In genomic region chr17:44559288-44560249, GRCh38 we compare ENCODE assay signal across 10 cellular contexts. TPM values are rescaled to one million over a fixed set of nuclear protein-coding genes. Genes with fewer than 3 reads are reported as not detected.
DNase-seq lines count a peak whose midpoint lies in the region; ATAC-seq and TF ChIP-seq lines count a peak whose summit lies in the region.
"Had no signal": no experiment of that assay in that cellular context is flagged by ENCODE, and none has a peak within 500 bp of the region (broad histone marks: within the 10 kb centered on the region; RNA-seq: fewer than 3 reads in every experiment).

No MANE protein-coding gene starts in this region.

- no CpG with 5 or more reads among the region's 32 CpGs for WGBS in H9 (ENCODE audit: extremely low coverage, insufficient read length, low lambda C conversion rate)

- no peak overlapping the region for H2BK120ac ChIP-seq in H9 (ENCODE audit: low read depth, low read length, poor library complexity, severe bottlenecking)

- intact Hi-C loops in A673 (cut with micrococcal nuclease; ENCODE audit: unreplicated experiment) = no loop called here
- intact Hi-C loops in breast epithelium (cut with DNase I; ENCODE audit: low total_unique reads) = no loop called here
- intact Hi-C loops in naive thymus-derived CD4-positive, alpha-beta T cell (cut with micrococcal nuclease) = no loop called here

- H3K14ac ChIP-seq in H9 (ENCODE audit: insufficient read depth, low read length) = no peak overlapping the region

- H3K79me2 ChIP-seq in H9 (ENCODE audit: insufficient read depth, low read length) = no peaks in the 10 kb centered on the region

- H3T11ph ChIP-seq in H9 (ENCODE audit: low read length) = no peak overlapping the region

- no peak overlapping the region for H3K56ac ChIP-seq in H9 (ENCODE audit: insufficient read length, low read depth, low read length)

- H2AK5ac ChIP-seq in H9 (ENCODE audit: insufficient read length, low read length) = no peak overlapping the region

- H3K4me1 ChIP-seq in A673 (ENCODE audit: insufficient read depth, low read length, poor library complexity, severe bottlenecking) (peaks cover 11% of the 10 kb centered on the region), H9 (ENCODE audit: insufficient read depth, low read length) (peaks cover 12% of the 10 kb centered on the region), breast epithelium (no peaks in the 10 kb centered on the region)
- peaks cover 3 to 11% of the 10 kb centered on the region in 2 donors for H3K4me1 ChIP-seq in naive thymus-derived CD4-positive, alpha-beta T cell (ENCODE audit: control insufficient read depth in 2 of 2, insufficient read depth in 2 of 2, low read length in 2 of 2)

- in situ Hi-C loops in ACHN (cut with HindIII; ENCODE audit: low pct_ligation_motif_present, low pct_unique_long_range_greater_than_20kb, low sequenced_read_pairs) = no loop called here

- no peak for TF ChIP-seq POLR2A in breast epithelium (IDR thresholded peaks at IDR 0.05)

- H3K9me3 Mint-ChIP-seq in H9 = peaks cover 4 to 14% of the 10 kb centered on the region in 2 experiments
- H3K9me3 Mint-ChIP-seq in naive thymus-derived CD4-positive, alpha-beta T cell = peaks cover 0 to 3% (median 0%) of the 10 kb centered on the region in 11 donors

- H2BK12ac ChIP-seq in H9 (ENCODE audit: insufficient read length, low read depth, low read length) = no peak overlapping the region

- H2BK5ac ChIP-seq in H9 (ENCODE audit: insufficient read length, low read length) = no peak overlapping the region

- H3K27me3 ChIP-seq in A673 (replicated peaks; ENCODE audit: insufficient read depth, low read depth, low read length, poor library complexity) (no peaks in the 10 kb centered on the region), H9 (ENCODE audit: insufficient read depth, low read length) (peaks cover 28% of the 10 kb centered on the region), breast epithelium (no peaks in the 10 kb centered on the region)
- H3K27me3 ChIP-seq in naive thymus-derived CD4-positive, alpha-beta T cell (ENCODE audit: control insufficient read depth in 2 of 2, insufficient read depth in 2 of 2, low read length in 2 of 2) = peaks cover 0 to 11% of the 10 kb centered on the region in 2 donors

- H3K4me3 Mint-ChIP-seq in H9 = peak overlapping the region; percentile 83 to 90
- H3K4me3 Mint-ChIP-seq in naive thymus-derived CD4-positive, alpha-beta T cell = peak overlapping the region in 8 of 10 donors; percentile 54 to 97 (median 88)

- TF ChIP-seq CTCF in A673 (conservative IDR thresholded peaks at IDR 0.05; ENCODE audit: low read depth, low read length) = no peak
- TF ChIP-seq CTCF in H9 (conservative IDR thresholded peaks at IDR 0.05) = no peak
- no peak for TF ChIP-seq CTCF in breast epithelium (IDR thresholded peaks at IDR 0.05)

- CTCF ChIA-PET in A673 (lab: Charles Lee) = no interaction called here
- CTCF ChIA-PET in naive thymus-derived CD4-positive, alpha-beta T cell (lab: Charles Lee) = no interaction called here

- H4K5ac ChIP-seq in H9 (ENCODE audit: insufficient read length, low read depth, low read length) = no peak overlapping the region

- H3K23me2 ChIP-seq in H9 (ENCODE audit: insufficient read length, low read depth, low read length, poor library complexity, severe bottlenecking) = peaks cover 16% of the 10 kb centered on the region

- H3K18ac ChIP-seq in H9 (ENCODE audit: insufficient read length, low read depth, low read length) = no peak overlapping the region

- H3K4me2 ChIP-seq in H9 (ENCODE audit: insufficient read depth, insufficient read length, low read length) = peak overlapping the region; percentile 83
- H3K4me2 ChIP-seq: KMS-11 had no signal

- H4K91ac ChIP-seq in H9 (ENCODE audit: insufficient read length, low read depth, low read length) = no peak overlapping the region

- no peak overlapping the region for H3K23ac ChIP-seq in H9 (ENCODE audit: insufficient read length, low read depth, low read length)

- POLR2A ChIA-PET in A673 (lab: Charles Lee; ENCODE audit: low non-redundant PET) = no interaction called here
- POLR2A ChIA-PET in naive thymus-derived CD4-positive, alpha-beta T cell (lab: Charles Lee) = no interaction called here

- peak overlapping the region in 2 of 3 experiments; percentile 48 to 98; a peak in 2 of 7 replicates for H3K27ac Mint-ChIP-seq in H9
- H3K27ac Mint-ChIP-seq in naive thymus-derived CD4-positive, alpha-beta T cell = no peak overlapping the region

- no peaks in the 10 kb centered on the region for H3K9me3 ChIP-seq in A673 (ENCODE audit: low read depth, low read length, poor library complexity, severe bottlenecking)
- H3K9me3 ChIP-seq in H9 (ENCODE audit: control insufficient read depth, low read depth, low read length) = no peaks in the 10 kb centered on the region
- no peaks in the 10 kb centered on the region for H3K9me3 ChIP-seq in breast epithelium
- H3K9me3 ChIP-seq in naive thymus-derived CD4-positive, alpha-beta T cell (ENCODE audit: control insufficient read depth in 2 of 3, low read length in 3 of 3) = no peaks in the 10 kb centered on the region

- peaks cover 53 to 74% of the 10 kb centered on the region in 2 experiments for H3K4me1 Mint-ChIP-seq in H9
- H3K4me1 Mint-ChIP-seq in naive thymus-derived CD4-positive, alpha-beta T cell = peaks cover 18 to 33% (median 27%) of the 10 kb centered on the region in 7 donors

- H4K20me1 ChIP-seq in H9 (ENCODE audit: control insufficient read depth, insufficient read depth, insufficient read length) = no peaks in the 10 kb centered on the region

- DNase-seq in A673 (ENCODE audit: low spot score) = no peak
- DNase-seq in H9 = no peak
- no peak for DNase-seq in breast epithelium (ENCODE audit: low spot score in 2 of 2)
- no peak for DNase-seq in naive thymus-derived CD4-positive, alpha-beta T cell
- DNase-seq in stimulated activated CD4-positive, alpha-beta T cell treated with anti-CD3 and anti-CD28 coated beads, Interleukin-1b, Interleukin-23, amount 100 ng/mL, for 48 hours = no peak
- DNase-seq in NCI-H2227 treated with DMSO at 0.1 percent for 48 hours (lab: John Stamatoyannopoulos, UW) = no peak
- no peak for DNase-seq in ACHN
- DNase-seq: activated effector memory CD4-positive, alpha-beta T cell treated with Interleukin-2 at 50 U/mL for 16 hours had no signal

- no peaks in the 10 kb centered on the region for H3K79me1 ChIP-seq in H9 (ENCODE audit: insufficient read depth, low read depth, low read length, poor library complexity, severe bottlenecking)

- BruUV-seq in A673 (replicated peaks; lab: Mats Ljungman, UMichigan) = TSS peak; percentile 43

- H3K36me3 ChIP-seq in A673 (ENCODE audit: insufficient read depth, low read length, poor library complexity, severe bottlenecking) (no peaks in the 10 kb centered on the region), breast epithelium (no peaks in the 10 kb centered on the region)
- H3K36me3 ChIP-seq in naive thymus-derived CD4-positive, alpha-beta T cell (ENCODE audit: control insufficient read depth in 2 of 3, insufficient read depth in 3 of 3, low read length in 3 of 3) = no peaks in the 10 kb centered on the region

- no peak for ATAC-seq in naive thymus-derived CD4-positive, alpha-beta T cell
- no peak for ATAC-seq in HG02981 (IDR thresholded peaks at IDR 0.05; ENCODE audit: unreplicated experiment)

- H2AFZ ChIP-seq in H9 (ENCODE audit: low read length) = no peak overlapping the region

- H3K27ac ChIP-seq in A673 (ENCODE audit: low read depth, low read length, poor library complexity, severe bottlenecking) (no peak overlapping the region), H9 (ENCODE audit: insufficient read length, low read depth, low read length) (no peak overlapping the region), breast epithelium (no peak overlapping the region)
- H3K27ac ChIP-seq in naive thymus-derived CD4-positive, alpha-beta T cell (ENCODE audit: low read depth, low read length) = no peak overlapping the region
- H3K27ac ChIP-seq: KMS-11 had no signal

- H3K27me3 Mint-ChIP-seq in H9 (ENCODE audit: low read depth) = peaks cover 63% of the 10 kb centered on the region
- peaks cover 74 to 89% (median 82%) of the 10 kb centered on the region in 5 donors for H3K27me3 Mint-ChIP-seq in naive thymus-derived CD4-positive, alpha-beta T cell

- H3K4me3 ChIP-seq in A673 (ENCODE audit: low read depth, low read length, poor library complexity, severe bottlenecking) (peak overlapping the region; percentile 62), breast epithelium (peak overlapping the region in 2 of 3 donors; percentile 22 to 35)
- H3K4me3 ChIP-seq in naive thymus-derived CD4-positive, alpha-beta T cell (ENCODE audit: low read length) = no peak overlapping the region

- no peak overlapping the region for H2BK20ac ChIP-seq in H9 (ENCODE audit: low read depth, low read length, poor library complexity, severe bottlenecking)

- H3K36me3 Mint-ChIP-seq in H9 (ENCODE audit: insufficient read depth in 1 of 3, low read depth in 3 of 3) = peaks cover 3 to 19% (median 17%) of the 10 kb centered on the region in 3 experiments
- H3K36me3 Mint-ChIP-seq in naive thymus-derived CD4-positive, alpha-beta T cell = peaks cover 0 to 4% (median 4%) of the 10 kb centered on the region in 5 donors

- no peak overlapping the region for H4K8ac ChIP-seq in H9 (replicated peaks; ENCODE audit: insufficient read length, low read depth, low read length)

- no peak overlapping the region for H2BK15ac ChIP-seq in H9 (ENCODE audit: low read depth, low read length)

- H3K9ac ChIP-seq in H9 (ENCODE audit: extremely low read depth, insufficient read length, low read length) = no peak overlapping the region
- H3K9ac ChIP-seq: KMS-11 had no signal

- no peak overlapping the region for H3K4ac ChIP-seq in H9 (ENCODE audit: low read depth, low read length)

RNA-seq across cellular contexts. Expression of gene FZD2, which starts 2.3 kb away (rescaled TPM):
- total RNA-seq in A673 (2021) = 23.5 and 23.7 TPM in 2 replicates
- total RNA-seq in H9 (2021) = 17.4 and 18.2 TPM in 2 replicates
- 1 to 10 TPM; 1.9 to 3.6 (median 3.0) TPM for total RNA-seq in breast epithelium
- total RNA-seq in naive thymus-derived CD4-positive, alpha-beta T cell = 1 to 10 TPM in 1 of 5 experiments, under 1 TPM in 2, not detected in 2; 0.16 to 1.7 (median 0.19) TPM
- polyA plus RNA-seq in naive thymus-derived CD4-positive, alpha-beta T cell = under 1 TPM in 1 of 2 donors, not detected in 1; 0.13 TPM

RNA-seq across cellular contexts. Expression of gene GPATCH8, which starts 56.4 kb away (rescaled TPM):
- total RNA-seq in A673 (2021) (32.9 and 33.8 TPM in 2 replicates), H9 (2021) (49.1 and 51.5 TPM in 2 replicates), breast epithelium (10 to 100 TPM; 36.8 to 62.5 (median 51.5) TPM)
- 10 to 100 TPM; 45.0 to 88.5 (median 82.9) TPM for total RNA-seq in naive thymus-derived CD4-positive, alpha-beta T cell
- polyA plus RNA-seq in naive thymus-derived CD4-positive, alpha-beta T cell = 10 to 100 TPM; 40.2 to 59.1 TPM

Comparison
In these comparisons a context has a peak if more than half of its experiments do, and no peak if none do; other contexts are left out.
1. H3K27ac Mint-ChIP-seq: peak in H9 (2 of 3); none in naive thymus-derived CD4-positive, alpha-beta T cell (0 of 9).